In genomic region chr7:50782376-50783208, GRCh38 we compare ENCODE assay signal across 1 cellular context.
TF ChIP-seq lines count a peak whose summit lies in the region.

TSS of gene GRB10 (minus strand) at chr7:50782896. CDS start at chr7:50732322, 50,574 bp downstream.

TF ChIP-seq in HCT116, 20 proteins besides CTCF, POLR2A, EP300 and RAD21 (continued from another document):
- TF ChIP-seq, protein P1, sequence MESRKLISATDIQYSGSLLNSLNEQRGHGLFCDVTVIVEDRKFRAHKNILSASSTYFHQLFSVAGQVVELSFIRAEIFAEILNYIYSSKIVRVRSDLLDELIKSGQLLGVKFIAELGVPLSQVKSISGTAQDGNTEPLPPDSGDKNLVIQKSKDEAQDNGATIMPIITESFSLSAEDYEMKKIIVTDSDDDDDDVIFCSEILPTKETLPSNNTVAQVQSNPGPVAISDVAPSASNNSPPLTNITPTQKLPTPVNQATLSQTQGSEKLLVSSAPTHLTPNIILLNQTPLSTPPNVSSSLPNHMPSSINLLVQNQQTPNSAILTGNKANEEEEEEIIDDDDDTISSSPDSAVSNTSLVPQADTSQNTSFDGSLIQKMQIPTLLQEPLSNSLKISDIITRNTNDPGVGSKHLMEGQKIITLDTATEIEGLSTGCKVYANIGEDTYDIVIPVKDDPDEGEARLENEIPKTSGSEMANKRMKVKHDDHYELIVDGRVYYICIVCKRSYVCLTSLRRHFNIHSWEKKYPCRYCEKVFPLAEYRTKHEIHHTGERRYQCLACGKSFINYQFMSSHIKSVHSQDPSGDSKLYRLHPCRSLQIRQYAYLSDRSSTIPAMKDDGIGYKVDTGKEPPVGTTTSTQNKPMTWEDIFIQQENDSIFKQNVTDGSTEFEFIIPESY (IDR thresholded peaks at IDR 0.05; ENCODE audit: extremely low read depth, insufficient replicate concordance, low read length), result no peak
- no peak for TF ChIP-seq ZFX (IDR thresholded peaks at IDR 0.05)
- TF ChIP-seq EZH2 (IDR thresholded peaks at IDR 0.05), result no peak
- TF ChIP-seq CBX3 (IDR thresholded peaks at IDR 0.05; ENCODE audit: low read depth), result no peak
- TF ChIP-seq EZH2phosphoT487 (IDR thresholded peaks at IDR 0.05; ENCODE audit: borderline replicate concordance), result no peak
